In the genomic region with DNA sequence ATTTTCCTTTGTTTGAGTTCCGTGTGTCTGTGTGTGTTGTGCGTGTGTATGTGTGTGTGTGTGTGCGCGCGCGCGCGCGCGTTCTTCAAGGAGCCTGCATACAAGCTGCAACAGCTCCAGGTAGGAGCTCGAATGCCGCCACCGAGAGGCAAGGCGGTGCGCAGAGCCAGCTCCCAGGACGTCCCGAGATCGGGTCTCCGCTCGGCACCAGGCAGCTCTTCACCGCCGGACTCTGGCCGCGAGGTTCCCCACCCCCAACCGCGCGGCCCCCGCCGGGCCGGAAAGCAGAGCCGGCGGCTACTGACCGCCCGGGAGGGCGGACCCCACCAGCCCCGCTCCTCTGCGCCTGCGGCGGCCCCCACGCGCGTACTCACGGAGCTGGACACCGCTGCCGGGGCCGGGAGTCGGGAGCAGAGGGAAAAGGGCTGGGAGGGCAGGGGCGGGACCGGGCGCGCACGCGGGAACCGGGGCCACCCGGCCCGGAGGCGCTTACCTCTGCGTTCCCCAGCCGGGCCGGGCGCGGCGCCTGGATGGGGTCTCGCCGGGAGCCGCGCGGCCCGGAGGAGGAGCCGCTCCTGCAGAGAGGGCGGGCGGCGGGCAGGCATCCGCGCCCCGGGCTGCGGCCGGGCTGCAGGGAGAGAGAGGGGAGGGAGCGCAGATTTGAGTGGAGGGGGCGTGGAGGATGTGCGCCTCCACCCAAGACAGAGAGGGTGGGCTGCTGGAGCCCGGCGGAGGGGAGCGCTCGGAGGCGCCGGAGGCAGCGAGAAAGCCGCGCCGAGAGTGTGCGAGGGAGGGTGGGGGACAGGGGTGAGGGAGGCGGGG, we compare ENCODE assay signal across 9 cellular contexts. TPM values are rescaled to one million over a fixed set of nuclear protein-coding genes. Genes with fewer than 3 reads are reported as not detected.
A peak's percentile ranks its signal among the peaks of the same experiment; 100 is the strongest.
DNase-seq lines count a peak whose midpoint lies in the region.
"Had no signal": no experiment of that assay in that cellular context is flagged by ENCODE, and none has a peak within 500 bp of the region (broad histone marks: within the 10 kb centered on the region; RNA-seq: fewer than 3 reads in every experiment).

No MANE protein-coding gene starts in this region.

- intact Hi-C loops in activated CD4-positive, alpha-beta memory T cell treated with anti-CD3 and anti-CD28 coated beads for 36 hours (cut with micrococcal nuclease), result no loop called here

- DNase-seq in NCI-H1417 (lab: John Stamatoyannopoulos, UW) (peak; percentile 61 to 76 (median 72)), NCI-H1417 treated with DMSO at 0.1 percent for 48 hours (lab: John Stamatoyannopoulos, UW) (no peak), MG63 (peak; percentile 68), fibroblast of peridontal ligament (ENCODE audit: extremely low read depth) (peak; percentile 65), myocyte (ENCODE audit: low read depth) (peak; percentile 63), ureter (ENCODE audit: low spot score) (peak; percentile 74), inferior parietal cortex (ENCODE audit: extremely low spot score) (no peak)
- DNase-seq in activated CD4-positive, alpha-beta memory T cell treated with anti-CD3 and anti-CD28 coated beads for 36 hours, result peak; percentile 27

- H3K27me3 ChIP-seq in MG63, result no peaks in the 10 kb centered on the region

- peaks cover 6% of the 10 kb centered on the region for H3K4me1 Mint-ChIP-seq in activated CD4-positive, alpha-beta memory T cell treated with anti-CD3 and anti-CD28 coated beads for 36 hours (ENCODE audit: low read depth)

- H3K27ac Mint-ChIP-seq in activated CD4-positive, alpha-beta memory T cell treated with anti-CD3 and anti-CD28 coated beads for 36 hours, result no peak overlapping the region
- H3K27ac Mint-ChIP-seq: CD4-positive, CD25-positive, alpha-beta regulatory T cell had no signal

- H3K27me3 Mint-ChIP-seq in activated CD4-positive, alpha-beta memory T cell treated with anti-CD3 and anti-CD28 coated beads for 36 hours, result peaks cover 36% of the 10 kb centered on the region

- peak overlapping the region; percentile 50 for H3K4me3 Mint-ChIP-seq in activated CD4-positive, alpha-beta memory T cell treated with anti-CD3 and anti-CD28 coated beads for 36 hours

- peak overlapping the region; percentile 83 for H3K4me3 ChIP-seq in MG63

- no peaks in the 10 kb centered on the region for H3K9me3 ChIP-seq in MG63

- no peaks in the 10 kb centered on the region for H3K9me3 Mint-ChIP-seq in activated CD4-positive, alpha-beta memory T cell treated with anti-CD3 and anti-CD28 coated beads for 36 hours

- POLR2A ChIA-PET in activated CD4-positive, alpha-beta memory T cell treated with anti-CD3 and anti-CD28 coated beads for 36 hours (lab: Charles Lee), result interaction anchor here (0.6 to 1.0 kb wide), 2 partner anchors 24 to 314 kb away, joined by 4 read pairs; no protein-coding TSS in a partner anchor

- CTCF ChIA-PET in activated CD4-positive, alpha-beta memory T cell treated with anti-CD3 and anti-CD28 coated beads for 36 hours (lab: Charles Lee), result interaction anchor here (1.0 kb wide), 1 partner anchor 89 kb away, joined by 3 read pairs; no protein-coding TSS in a partner anchor

- no peaks in the 10 kb centered on the region for H3K36me3 Mint-ChIP-seq in activated CD4-positive, alpha-beta memory T cell treated with anti-CD3 and anti-CD28 coated beads for 36 hours
- H3K36me3 Mint-ChIP-seq: CD4-positive, CD25-positive, alpha-beta regulatory T cell had no signal

- H3K36me3 ChIP-seq in MG63, result no peaks in the 10 kb centered on the region

RNA-seq across cellular contexts. Expression of a gene that starts 40.3 kb away (rescaled TPM):
- total RNA-seq in MG63 (2014; rRNA removed; shearing (Covaris generic); ENCODE audit: low replicate concordance), result 64.6 and 129 TPM in 2 replicates
- total RNA-seq in activated CD4-positive, alpha-beta memory T cell treated with anti-CD3 and anti-CD28 coated beads for 36 hours, result 10 to 100 TPM; 37.9 to 39.9 TPM
- 95.3 and 95.5 TPM in 2 replicates for total RNA-seq in myocyte
- 104 TPM for polyA plus RNA-seq in myocyte (2012)
- total RNA-seq in ureter, result 17.7 TPM

Comparison
In these comparisons a context has a peak if more than half of its experiments do, and no peak if none do; other contexts are left out.
1. DNase-seq: peak in NCI-H1417 (3 of 3), MG63 (single experiment), activated CD4-positive, alpha-beta memory T cell treated with anti-CD3 and anti-CD28 coated beads for 36 hours (single experiment), fibroblast of peridontal ligament (single experiment), myocyte (single experiment) and ureter (single experiment); none in NCI-H1417 treated with DMSO at 0.1 percent for 48 hours (single experiment) and inferior parietal cortex (single experiment).